Comparison of ENCODE assay signal across 8 cellular contexts in genomic region chr17:21213005-21213404, GRCh38. TPM values are rescaled to one million over a fixed set of nuclear protein-coding genes. Genes with fewer than 3 reads are reported as not detected.
DNase-seq lines count a peak whose midpoint lies in the region; ATAC-seq and TF ChIP-seq lines count a peak whose summit lies in the region.

No MANE protein-coding gene starts in this region.

- TF ChIP-seq RAD21 in SK-N-SH (IDR thresholded peaks at IDR 0.05; ENCODE audit: low read length), result no peak

- no peak for ATAC-seq in SK-N-SH treated with all-trans-retinoic acid at 6 μM for 48 hours
- no peak for ATAC-seq in activated naive CD4-positive, alpha-beta T cell treated with anti-CD3 and anti-CD28 coated beads, Interleukin-2, amount 50 U/mL, for 72 hours
- no peak for ATAC-seq in HG03442 (IDR thresholded peaks at IDR 0.05; ENCODE audit: unreplicated experiment)
- no peak for ATAC-seq in HG02642 (IDR thresholded peaks at IDR 0.05; ENCODE audit: poor library complexity, unreplicated experiment)
- no peak for ATAC-seq in GM19463 (IDR thresholded peaks at IDR 0.05; ENCODE audit: unreplicated experiment)

- H3K27ac ChIP-seq in SK-N-SH (ENCODE audit: low read depth in 2 of 2, low read length in 1 of 2) (peak overlapping the region in 1 of 2 experiments; percentile 91; a peak in 2 of 4 replicates), iPS-20b (ENCODE audit: low read length) (peak overlapping the region; percentile 21), stomach (peak overlapping the region; percentile 84 to 98 (median 94))

- H4K20me1 ChIP-seq in SK-N-SH (ENCODE audit: insufficient read depth), result peaks cover 50% of the 10 kb centered on the region

- peaks cover 90% of the 10 kb centered on the region for H3K79me2 ChIP-seq in SK-N-SH (ENCODE audit: insufficient read depth)

- intact Hi-C loops in stomach (cut with DNase I; ENCODE audit: low total_unique reads), result loop anchor here (10.0 kb wide), 1 partner anchor 88 kb away; the partner anchor contains the start of gene DHRS7B

- POLR2A ChIA-PET in SK-N-SH (lab: Yijun Ruan, JAX), result interaction anchor here (0.8 to 1.0 kb wide), 2 partner anchors 9 to 11 kb away, joined by 3 to 4 read pairs; no protein-coding TSS in a partner anchor

- H3K27me3 ChIP-seq in SK-N-SH (ENCODE audit: insufficient read depth), result no peaks in the 10 kb centered on the region
- H3K27me3 ChIP-seq in iPS-20b (ENCODE audit: insufficient read depth, low read length), result no peaks in the 10 kb centered on the region
- H3K27me3 ChIP-seq in stomach, result no peaks in the 10 kb centered on the region

- H3K36me3 ChIP-seq in SK-N-SH (replicated peaks in 1 of 2; ENCODE audit: control insufficient read depth in 1 of 2, insufficient read depth in 2 of 2, low read length in 1 of 2) (peaks cover 12 to 23% of the 10 kb centered on the region in 2 experiments), iPS-20b (ENCODE audit: insufficient read depth, low read depth, low read length) (peaks cover 27% of the 10 kb centered on the region), stomach (peaks cover 4 to 31% (median 30%) of the 10 kb centered on the region in 4 donors)

- H3K9ac ChIP-seq in SK-N-SH, result peak overlapping the region; percentile 99
- H3K9ac ChIP-seq in iPS-20b (ENCODE audit: low read depth, low read length), result peak overlapping the region; percentile 97

- H3K9me3 ChIP-seq in SK-N-SH (no peaks in the 10 kb centered on the region), iPS-20b (ENCODE audit: insufficient read depth, low read depth, low read length) (no peaks in the 10 kb centered on the region), stomach (no peaks in the 10 kb centered on the region)

- H3K4me1 ChIP-seq in SK-N-SH (ENCODE audit: control insufficient read depth in 1 of 2, insufficient read depth in 2 of 2, low read depth in 1 of 2, low read length in 1 of 2) (peaks cover 10 to 25% of the 10 kb centered on the region in 2 experiments; a peak in 2 of 4 replicates), iPS-20b (ENCODE audit: insufficient read depth, low read length) (peaks cover 25% of the 10 kb centered on the region), stomach (peaks cover 53 to 82% (median 71%) of the 10 kb centered on the region in 4 donors)

- no peak for TF ChIP-seq EP300 in SK-N-SH (IDR thresholded peaks at IDR 0.05; ENCODE audit: borderline replicate concordance in 1 of 2, low read depth in 1 of 2, low read length in 1 of 2)
- TF ChIP-seq EP300 in stomach (IDR thresholded peaks at IDR 0.05), result no peak

- TF ChIP-seq POLR2A in stomach (IDR thresholded peaks at IDR 0.05), result no peak

- CTCF ChIA-PET in SK-N-SH (lab: Yijun Ruan, JAX), result interaction anchor here (0.6 to 2.9 kb wide), 7 partner anchors 18 to 1207 kb away, joined by 3 to 16 read pairs (median 3); no protein-coding TSS in a partner anchor

- peak overlapping the region; percentile 90 to 96 for H3K27ac Mint-ChIP-seq in activated naive CD4-positive, alpha-beta T cell treated with anti-CD3 and anti-CD28 coated beads, Interleukin-2, amount 50 U/mL, for 72 hours

- H2AFZ ChIP-seq in SK-N-SH (ENCODE audit: low read depth), result peak overlapping the region; percentile 53; the same call in 1 of the 2 replicates

- TF ChIP-seq CTCF in SK-N-SH (IDR thresholded peaks at IDR 0.05), result no peak
- TF ChIP-seq CTCF in stomach (IDR thresholded peaks at IDR 0.05), result no peak

- DNase-seq in SK-N-SH (no peak), stomach (no peak)
- DNase-seq in activated naive CD4-positive, alpha-beta T cell treated with anti-CD3 and anti-CD28 coated beads, Interleukin-2, amount 50 U/mL, for 72 hours (ENCODE audit: low spot score in 2 of 2), result no peak

- peaks cover 34 to 35% of the 10 kb centered on the region in 2 donors for H3K36me3 Mint-ChIP-seq in activated naive CD4-positive, alpha-beta T cell treated with anti-CD3 and anti-CD28 coated beads, Interleukin-2, amount 50 U/mL, for 72 hours

- 15% methylated on average over 5 of the region's 5 CpGs for WGBS in SK-N-SH (ENCODE audit: low lambda C conversion rate)
- WGBS in stomach, 5 donors, result 7 to 13% (median 7%) methylated on average over 5 of the region's 5 CpGs

- no peaks in the 10 kb centered on the region for H3K9me3 Mint-ChIP-seq in activated naive CD4-positive, alpha-beta T cell treated with anti-CD3 and anti-CD28 coated beads, Interleukin-2, amount 50 U/mL, for 72 hours

- peak overlapping the region; percentile 97 to 99 for H3K4me3 ChIP-seq in SK-N-SH (ENCODE audit: low read depth in 2 of 2, low read length in 1 of 2)
- H3K4me3 ChIP-seq in iPS-20b (ENCODE audit: low read length), result peak overlapping the region; percentile 100
- peak overlapping the region; percentile 94 to 100 (median 99) for H3K4me3 ChIP-seq in stomach

- H3K4me2 ChIP-seq in SK-N-SH, result peak overlapping the region; percentile 91

- H3F3A ChIP-seq in SK-N-SH (replicated peaks; ENCODE audit: insufficient read depth), result no peaks in the 10 kb centered on the region

- no peaks in the 10 kb centered on the region for H3K9me2 ChIP-seq in SK-N-SH

TF ChIP-seq in SK-N-SH, 30 proteins besides CTCF, POLR2A, EP300 and RAD21 (continues in another document):
- no peak for TF ChIP-seq RFX5 (IDR thresholded peaks at IDR 0.05; ENCODE audit: low read length)
- TF ChIP-seq USF1 (IDR thresholded peaks at IDR 0.05; ENCODE audit: borderline replicate concordance, low read depth), result no peak
- TF ChIP-seq SIN3A (IDR thresholded peaks at IDR 0.05; ENCODE audit: borderline replicate concordance, low read depth, low read length), result no peak
- TF ChIP-seq IRF3 (IDR thresholded peaks at IDR 0.05; ENCODE audit: low read depth, low read length), result no peak
- TF ChIP-seq RCOR1 (IDR thresholded peaks at IDR 0.05; ENCODE audit: low read length), result no peak
- TF ChIP-seq FOXM1 (IDR thresholded peaks at IDR 0.05; ENCODE audit: low read depth), result no peak

TF ChIP-seq in SK-N-SH treated with all-trans-retinoic acid at 6 μM for 48 hours, 23 proteins besides CTCF, POLR2A, EP300 and RAD21 (continues in another document):
- TF ChIP-seq POU6F1 (CRISPR knock-in tag; IDR thresholded peaks at IDR 0.05; ENCODE audit: borderline replicate concordance, low read depth), result no peak
- TF ChIP-seq PATZ1 (CRISPR knock-in tag; IDR thresholded peaks at IDR 0.05; ENCODE audit: borderline replicate concordance), result no peak
- no peak for TF ChIP-seq ZNF8 (CRISPR knock-in tag; IDR thresholded peaks at IDR 0.05)
- TF ChIP-seq CSRNP3 (CRISPR knock-in tag; IDR thresholded peaks at IDR 0.05), result no peak
- TF ChIP-seq CSDC2 (CRISPR knock-in tag; IDR thresholded peaks at IDR 0.05), result no peak
- no peak for TF ChIP-seq ZFP3 (CRISPR knock-in tag; IDR thresholded peaks at IDR 0.05)
- TF ChIP-seq TOX (CRISPR knock-in tag; IDR thresholded peaks at IDR 0.05; ENCODE audit: borderline replicate concordance), result no peak
- TF ChIP-seq GLIS3 (CRISPR knock-in tag; IDR thresholded peaks at IDR 0.05), result no peak

RNA-seq across cellular contexts. Expression of gene TMEM11, which starts 1.0 kb away (rescaled TPM):
- polyA plus RNA-seq in SK-N-SH (2012; rRNA removed), result 43.8 and 52.3 TPM in 2 replicates
- 32.1 and 35.3 TPM in 2 replicates for polyA plus RNA-seq in SK-N-SH (2012; cell fraction: cytosol; rRNA removed)
- 26.9 and 31.2 TPM in 2 replicates for polyA plus RNA-seq in SK-N-SH (2012; cell fraction: nucleus; rRNA removed)
- total RNA-seq in activated naive CD4-positive, alpha-beta T cell treated with anti-CD3 and anti-CD28 coated beads, Interleukin-2, amount 50 U/mL, for 72 hours, result 10 to 100 TPM; 21.9 to 23.6 TPM
- total RNA-seq in stomach, result 10 to 100 TPM in 1 of 5 donors, 1 to 10 TPM in 3, under 1 TPM in 1; 0.87 to 17.7 (median 2.3) TPM
- polyA plus RNA-seq in stomach, result 10 to 100 TPM; 23.8 to 30.8 (median 25.0) TPM

RNA-seq across cellular contexts. Expression of gene NATD1, which starts 40.2 kb away (rescaled TPM):
- polyA plus RNA-seq in SK-N-SH (2012; rRNA removed), result 3.9 and 4.0 TPM in 2 replicates
- polyA plus RNA-seq in SK-N-SH (2012; cell fraction: cytosol; rRNA removed), result 2.1 and 3.4 TPM in 2 replicates
- 5.6 and 5.7 TPM in 2 replicates for polyA plus RNA-seq in SK-N-SH (2012; cell fraction: nucleus; rRNA removed)
- 1 to 10 TPM; 2.6 to 2.9 TPM for total RNA-seq in activated naive CD4-positive, alpha-beta T cell treated with anti-CD3 and anti-CD28 coated beads, Interleukin-2, amount 50 U/mL, for 72 hours
- 1 to 10 TPM; 2.2 to 9.0 (median 3.8) TPM for total RNA-seq in stomach
- 1 to 10 TPM; 2.2 to 6.7 (median 4.9) TPM for polyA plus RNA-seq in stomach
